In genomic region chr17:57861737-57862409, GRCh38 we compare ENCODE assay signal across 8 cellular contexts. TPM values are rescaled to one million over a fixed set of nuclear protein-coding genes. Genes with fewer than 3 reads are reported as not detected.
DNase-seq lines count a peak whose midpoint lies in the region; ATAC-seq and TF ChIP-seq lines count a peak whose summit lies in the region.

No MANE protein-coding gene starts in this region.

- WGBS in trophoblast cell (ENCODE audit: extremely low coverage, insufficient coverage, insufficient read length) = no CpG with 5 or more reads among the region's 61 CpGs

- no peak overlapping the region for H3K18ac ChIP-seq in trophoblast cell (ENCODE audit: low read length)

- H3K79me1 ChIP-seq in trophoblast cell (ENCODE audit: low read length) = peaks cover 2% of the 10 kb centered on the region

- H4K12ac ChIP-seq in trophoblast cell (ENCODE audit: low read depth, low read length) = peak overlapping the region; percentile 32

- H3K36me3 ChIP-seq in trophoblast cell (ENCODE audit: control insufficient read depth in 1 of 2, insufficient read depth in 2 of 2, low read length in 2 of 2) = peaks cover 4 to 5% of the 10 kb centered on the region in 2 experiments

- no peaks in the 10 kb centered on the region for H3K79me2 ChIP-seq in trophoblast cell (ENCODE audit: control insufficient read depth, insufficient read depth, low read length, poor library complexity)

- H2BK120ac ChIP-seq in trophoblast cell (ENCODE audit: insufficient read depth, low read length, poor library complexity) = no peak overlapping the region

- peaks cover 15 to 20% of the 10 kb centered on the region in 2 experiments for H3K4me1 ChIP-seq in trophoblast cell (ENCODE audit: control insufficient read depth in 1 of 2, insufficient read depth in 2 of 2, low read length in 2 of 2)

- no peak overlapping the region for H3K23ac ChIP-seq in trophoblast cell (ENCODE audit: low read length)

- H2BK12ac ChIP-seq in trophoblast cell (ENCODE audit: low read length) = no peak overlapping the region

- no peak overlapping the region for H2AK5ac ChIP-seq in trophoblast cell (ENCODE audit: low read length)

- peak overlapping the region; percentile 11 for H3K9ac ChIP-seq in trophoblast cell (ENCODE audit: low read length)

- no peaks in the 10 kb centered on the region for H3K27me3 ChIP-seq in trophoblast cell (ENCODE audit: insufficient read depth, low read length)

- peak; percentile 71 for DNase-seq in ELR (ENCODE audit: low read depth)
- peak; percentile 86 for DNase-seq in Right ventricle myocardium superior
- DNase-seq in trophoblast cell = peak in 1 of 2 donors; percentile 23
- no peak for DNase-seq in NCI-H187 (lab: John Stamatoyannopoulos, UW)
- DNase-seq in GM19240 (ENCODE audit: insufficient read length, low spot score) = no peak

- peak overlapping the region; percentile 63 for H3K4me3 ChIP-seq in trophoblast cell (ENCODE audit: low read depth, low read length)

- H4K8ac ChIP-seq in trophoblast cell (ENCODE audit: low read depth, low read length) = no peak overlapping the region

- ATAC-seq in Right ventricle myocardium superior (ENCODE audit: poor library complexity) (peak; percentile 78), HG02970 (IDR thresholded peaks at IDR 0.05; ENCODE audit: low FRiP score, unreplicated experiment) (no peak), HG02623 (IDR thresholded peaks at IDR 0.05; ENCODE audit: unreplicated experiment) (no peak)

- peaks cover 1% of the 10 kb centered on the region for H3K9me3 ChIP-seq in trophoblast cell (ENCODE audit: insufficient read depth, low read depth, low read length)

- H3K27ac ChIP-seq in VCaP = peak overlapping the region; percentile 71
- H3K27ac ChIP-seq in trophoblast cell (ENCODE audit: low read depth, low read length) = no peak overlapping the region

- no peak overlapping the region for H2BK5ac ChIP-seq in trophoblast cell (ENCODE audit: low read depth, low read length, poor library complexity)

- no peak overlapping the region for H4K91ac ChIP-seq in trophoblast cell (ENCODE audit: low read depth, low read length)

- no peak for TF ChIP-seq CTCF in VCaP (conservative IDR thresholded peaks at IDR 0.05)

- peak overlapping the region; percentile 31 for H2AFZ ChIP-seq in trophoblast cell (ENCODE audit: insufficient read depth, low read length, poor library complexity)

- H3K4me2 ChIP-seq in trophoblast cell (ENCODE audit: low read length) = peak overlapping the region; percentile 66

- H3K4ac ChIP-seq in trophoblast cell (ENCODE audit: low read depth, low read length) = no peak overlapping the region

- H3K14ac ChIP-seq in trophoblast cell (ENCODE audit: low read length) = peak overlapping the region; percentile 64

- intact Hi-C loops in Right ventricle myocardium superior (cut with DNase I) = no loop called here

RNA-seq across cellular contexts. Expression of gene MRPS23, which starts 12.0 kb away (rescaled TPM):
- total RNA-seq in Right ventricle myocardium superior = 89.8 TPM
- polyA plus RNA-seq in trophoblast cell (2013) = 14.8 and 17.1 TPM in 2 replicates

Comparison
In these comparisons a context has a peak if more than half of its experiments do, and no peak if none do; other contexts are left out.
1. DNase-seq: peak in ELR (single experiment) and Right ventricle myocardium superior (single experiment); none in NCI-H187 (0 of 2) and GM19240 (single experiment).